In genomic region chr7:51269911-51270310, GRCh38 we compare ENCODE assay signal across 18 cellular contexts. TPM values are rescaled to one million over a fixed set of nuclear protein-coding genes. Genes with fewer than 3 reads are reported as not detected.
"Had no signal": no experiment of that assay in that cellular context is flagged by ENCODE, and none has a peak within 500 bp of the region (broad histone marks: within the 10 kb centered on the region; RNA-seq: fewer than 3 reads in every experiment).

No MANE protein-coding gene starts in this region.

- H3K27me3 ChIP-seq: brain microvascular endothelial cell, MG63 had no signal

- H3K36me3 ChIP-seq: brain microvascular endothelial cell, MG63 had no signal

- H3K4me3 ChIP-seq: MG63 had no signal

- DNase-seq: activated CD4-positive, alpha-beta T cell treated with anti-CD3 and anti-CD28 coated beads for 48 hours; activated CD4-positive, alpha-beta T cell treated with anti-CD3 and anti-CD28 coated beads, Interleukin-2, amount 50 U/mL, for 48 hours; activated CD4-positive, CD25-positive, alpha-beta regulatory T cell treated with anti-CD3 and anti-CD28 coated beads, Interleukin-2, amount 50 U/mL, for 72 hours; activated CD8-positive, alpha-beta memory T cell treated with anti-CD3 and anti-CD28 coated beads for 24 hours; activated effector memory CD4-positive, alpha-beta T cell treated with anti-CD3 and anti-CD28 coated beads, Interleukin-2, amount 50 U/mL, for 16 hours; activated naive CD4-positive, alpha-beta T cell treated with anti-CD3 and anti-CD28 coated beads for 36 hours; activated T-cell treated with anti-CD3 and anti-CD28 coated beads, Interleukin-2, amount 50 U/mL, for 4 hours; amygdala; brain microvascular endothelial cell; MG63; MV-4-11; NCI-H1092 treated with DMSO at 0.1 percent for 48 hours; NCI-H1417 treated with DMSO at 0.1 percent for 48 hours; NCI-H1694 treated with DMSO at 0.1 percent for 48 hours; NCI-H2081; NCI-H510A treated with DMSO at 0.1 percent for 48 hours; SHP77 treated with DMSO at 0.1 percent for 48 hours had no signal

- H3K9me3 ChIP-seq: MG63 had no signal

- H3K27ac ChIP-seq: brain microvascular endothelial cell had no signal

- ATAC-seq: activated T-cell treated with anti-CD3 and anti-CD28 coated beads, Interleukin-2, amount 50 U/mL, for 4 hours; WTC11 had no signal

RNA-seq across cellular contexts. Expression of gene COBL, which starts 46.7 kb away (rescaled TPM):
- total RNA-seq: activated naive CD4-positive, alpha-beta T cell treated with anti-CD3 and anti-CD28 coated beads for 36 hours had no signal
